Comparison of ENCODE assay signal across 18 cellular contexts in genomic region chr6:48813821-48814220, GRCh38.
"Had no signal": no experiment of that assay in that cellular context is flagged by ENCODE, and none has a peak within 500 bp of the region (broad histone marks: within the 10 kb centered on the region; RNA-seq: fewer than 3 reads in every experiment).

No MANE protein-coding gene starts in this region.

- H3K36me3 ChIP-seq: colonic mucosa, gastroesophageal sphincter, heart left ventricle, left lung, suprapubic skin, transverse colon, uterus had no signal

- H3K27me3 ChIP-seq: colonic mucosa, gastroesophageal sphincter, heart left ventricle, left lung, suprapubic skin, transverse colon, uterus had no signal

- H3K4me1 ChIP-seq: colonic mucosa, gastroesophageal sphincter, heart left ventricle, left lung, suprapubic skin, uterus had no signal

- H3K9me3 ChIP-seq: colonic mucosa, gastroesophageal sphincter, heart left ventricle, left lung, suprapubic skin, transverse colon, uterus had no signal

- H3K4me3 ChIP-seq: colonic mucosa, gastroesophageal sphincter, heart left ventricle, left lung, suprapubic skin, transverse colon, uterus had no signal

- H3K27ac ChIP-seq: colonic mucosa, gastroesophageal sphincter, heart left ventricle, left lung, suprapubic skin, transverse colon, uterus, VCaP had no signal

- ATAC-seq: activated naive CD4-positive, alpha-beta T cell treated with anti-CD3 and anti-CD28 coated beads, Interleukin-2, amount 50 U/mL, for 72 hours; activated T-cell treated with anti-CD3 and anti-CD28 coated beads, Interleukin-2, amount 50 U/mL, for 72 hours; gastroesophageal sphincter; heart left ventricle; left lung had no signal

- DNase-seq: activated CD4-positive, alpha-beta T cell treated with anti-CD3 and anti-CD28 coated beads, Interleukin-2, amount 50 U/mL, for 1 hour; activated CD4-positive, CD25-positive, alpha-beta regulatory T cell treated with anti-CD3 and anti-CD28 coated beads, Interleukin-2, amount 50 U/mL, for 72 hours; activated CD8-positive, alpha-beta memory T cell treated with anti-CD3 and anti-CD28 coated beads for 24 hours; activated CD8-positive, alpha-beta memory T cell treated with anti-CD3 and anti-CD28 coated beads, Interleukin-2, amount 50 U/mL, for 48 hours; activated effector memory CD4-positive, alpha-beta T cell treated with anti-CD3 and anti-CD28 coated beads, Interleukin-2, amount 50 U/mL, for 16 hours; activated T-cell treated with anti-CD3 and anti-CD28 coated beads, Interleukin-2, amount 50 U/mL, for 72 hours; amniotic stem cell; colonic mucosa; heart left ventricle; left lung; stimulated activated CD4-positive, alpha-beta T cell treated with anti-CD3 and anti-CD28 coated beads, Interleukin-2, amount 100 ng/mL, for 24 hours; SW 1271; transverse colon; uterus had no signal
